11 cellular contexts compared by ENCODE assay signal in the genomic region with DNA sequence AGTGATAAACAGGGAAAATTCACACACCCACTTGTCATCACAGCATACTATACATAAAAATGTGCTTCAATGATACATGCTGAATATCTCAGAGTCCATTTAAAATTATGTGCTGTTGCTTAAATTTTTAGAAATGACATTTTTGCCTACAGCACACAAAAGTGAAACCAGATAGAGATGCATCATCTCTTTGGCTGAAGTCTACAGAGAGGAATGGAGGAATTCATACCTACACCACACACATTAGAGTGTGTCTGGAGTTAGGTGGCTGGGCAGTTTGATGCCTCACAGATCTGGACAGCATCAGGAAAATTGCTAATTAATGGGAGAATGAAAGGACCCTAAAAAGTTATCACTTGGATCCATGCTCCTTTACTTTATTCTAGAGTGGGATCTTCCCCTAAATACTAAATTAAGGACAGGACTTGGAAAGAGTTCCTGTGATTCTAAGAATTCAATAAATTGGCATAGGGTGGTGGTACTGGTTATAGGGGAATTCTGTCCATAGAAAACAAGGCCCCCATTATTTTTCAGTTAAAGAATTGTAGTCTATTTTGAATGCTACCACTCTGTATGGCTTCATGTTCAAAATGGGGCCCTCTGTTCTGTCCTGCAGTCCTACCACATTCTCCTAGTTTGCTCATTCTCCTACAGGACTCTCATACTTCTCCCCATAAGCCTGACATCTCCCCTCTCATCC. TPM values are rescaled to one million over a fixed set of nuclear protein-coding genes. Genes with fewer than 3 reads are reported as not detected.
DNase-seq lines count a peak whose midpoint lies in the region; ATAC-seq and TF ChIP-seq lines count a peak whose summit lies in the region.
"Had no signal": no experiment of that assay in that cellular context is flagged by ENCODE, and none has a peak within 500 bp of the region (broad histone marks: within the 10 kb centered on the region; RNA-seq: fewer than 3 reads in every experiment).

No MANE protein-coding gene starts in this region.

- H3K27me3 ChIP-seq in Peyer's patch = no peaks in the 10 kb centered on the region
- no peaks in the 10 kb centered on the region for H3K27me3 ChIP-seq in right cardiac atrium (ENCODE audit: control insufficient read depth, insufficient read depth)
- no peaks in the 10 kb centered on the region for H3K27me3 ChIP-seq in tibial nerve

- TF ChIP-seq CTCF in Peyer's patch (IDR thresholded peaks at IDR 0.05) = no peak
- TF ChIP-seq CTCF in tibial nerve (IDR thresholded peaks at IDR 0.05) = no peak

- H3K27ac Mint-ChIP-seq in activated naive CD4-positive, alpha-beta T cell treated with anti-CD3 and anti-CD28 coated beads for 36 hours = no peak overlapping the region
- H3K27ac Mint-ChIP-seq: activated T-cell treated with anti-CD3 and anti-CD28 coated beads, Interleukin-2, amount 50 U/mL, for 24 hours; stimulated activated naive B cell treated with anti-CD40 and anti-IgM and Interleukin-4, amounts not matched to agents 10 μg/mL and 1 μg/mL and 100 μg/mL, for 72 hours had no signal

- H3K36me3 ChIP-seq in Peyer's patch (no peaks in the 10 kb centered on the region), tibial nerve (peaks cover 0 to 24% (median 0%) of the 10 kb centered on the region in 3 donors)

- no peaks in the 10 kb centered on the region for H3K9me3 ChIP-seq in Peyer's patch
- no peaks in the 10 kb centered on the region for H3K9me3 ChIP-seq in right cardiac atrium (ENCODE audit: control insufficient read depth, low read length)
- peaks cover 0 to 6% (median 0%) of the 10 kb centered on the region in 4 donors for H3K9me3 ChIP-seq in tibial nerve

- H3K36me3 Mint-ChIP-seq in activated naive CD4-positive, alpha-beta T cell treated with anti-CD3 and anti-CD28 coated beads for 36 hours (ENCODE audit: low read depth) = peaks cover 7% of the 10 kb centered on the region

- no peaks in the 10 kb centered on the region for H3K27me3 Mint-ChIP-seq in activated naive CD4-positive, alpha-beta T cell treated with anti-CD3 and anti-CD28 coated beads for 36 hours (ENCODE audit: low read depth)
- H3K27me3 Mint-ChIP-seq: activated T-cell treated with anti-CD3 and anti-CD28 coated beads, Interleukin-2, amount 50 U/mL, for 24 hours had no signal

- H3K27ac ChIP-seq in Peyer's patch (peak overlapping the region; percentile 69 to 80 (median 70)), right cardiac atrium (ENCODE audit: low read length) (peak overlapping the region; percentile 92), tibial nerve (peak overlapping the region in 3 of 4 donors; percentile 67 to 80 (median 67))
- H3K27ac ChIP-seq: epithelial cell of prostate had no signal

- TF ChIP-seq POLR2A in Peyer's patch (IDR thresholded peaks at IDR 0.05) (no peak), tibial nerve (IDR thresholded peaks at IDR 0.05) (no peak)

- no peak for TF ChIP-seq EP300 in tibial nerve (IDR thresholded peaks at IDR 0.05)

- no peaks in the 10 kb centered on the region for H3K9me3 Mint-ChIP-seq in activated naive CD4-positive, alpha-beta T cell treated with anti-CD3 and anti-CD28 coated beads for 36 hours

- peak overlapping the region; percentile 13 for H3K4me3 Mint-ChIP-seq in activated naive CD4-positive, alpha-beta T cell treated with anti-CD3 and anti-CD28 coated beads for 36 hours
- H3K4me3 Mint-ChIP-seq: activated T-cell treated with anti-CD3 and anti-CD28 coated beads, Interleukin-2, amount 50 U/mL, for 24 hours; stimulated activated naive B cell treated with anti-CD40 and anti-IgM and Interleukin-4, amounts not matched to agents 10 μg/mL and 1 μg/mL and 100 μg/mL, for 72 hours had no signal

- no peak for DNase-seq in activated naive CD4-positive, alpha-beta T cell treated with anti-CD3 and anti-CD28 coated beads for 36 hours
- DNase-seq in activated naive CD4-positive, alpha-beta T cell (lab: John Stamatoyannopoulos, UW) = no peak
- no peak for DNase-seq in Peyer's patch
- no peak for DNase-seq in right cardiac atrium
- no peak for DNase-seq in tibial nerve (ENCODE audit: low spot score in 2 of 2)
- DNase-seq in activated CD8-positive, alpha-beta memory T cell treated with anti-CD3 and anti-CD28 coated beads for 24 hours = no peak
- DNase-seq in germinal center (ENCODE audit: low spot score) = no peak
- no peak for DNase-seq in NCI-H1105 (lab: John Stamatoyannopoulos, UW)

- intact Hi-C loops in activated naive CD4-positive, alpha-beta T cell treated with anti-CD3 and anti-CD28 coated beads for 36 hours (cut with micrococcal nuclease) = loop anchor here (1.0 to 5.0 kb wide), 8 partner anchors 41 to 486 kb away; a partner anchor contains a TSS
- intact Hi-C loops in right cardiac atrium (cut with DNase I) = no loop called here

- H3K4me3 ChIP-seq in Peyer's patch (peak overlapping the region in 3 of 4 donors; percentile 7 to 29 (median 23)), right cardiac atrium (ENCODE audit: low read length) (peak overlapping the region; percentile 43), tibial nerve (peak overlapping the region in 2 of 4 donors; percentile 14 to 34)

- peaks cover 36% of the 10 kb centered on the region for H3K4me1 Mint-ChIP-seq in activated naive CD4-positive, alpha-beta T cell treated with anti-CD3 and anti-CD28 coated beads for 36 hours (ENCODE audit: low read depth)

- CTCF ChIA-PET in activated naive CD4-positive, alpha-beta T cell treated with anti-CD3 and anti-CD28 coated beads for 36 hours (lab: Charles Lee) = interaction anchor here (0.9 to 1.0 kb wide), 2 partner anchors 8 to 364 kb away, joined by 3 read pairs; no protein-coding TSS in a partner anchor

- H3K4me1 ChIP-seq in Peyer's patch (peaks cover 0 to 5% (median 2%) of the 10 kb centered on the region in 4 donors), right cardiac atrium (ENCODE audit: control insufficient read depth, insufficient read depth, low read length) (peaks cover 5% of the 10 kb centered on the region), tibial nerve (peaks cover 0 to 36% (median 10%) of the 10 kb centered on the region in 4 donors)

- peak in 1 of 2 donors; percentile 13 for ATAC-seq in right cardiac atrium

RNA-seq across cellular contexts. Expression of a gene that starts 41.3 kb away (rescaled TPM):
- 1 to 10 TPM; 1.2 to 1.4 TPM for total RNA-seq in activated naive CD4-positive, alpha-beta T cell treated with anti-CD3 and anti-CD28 coated beads for 36 hours
- 1 to 10 TPM; 3.2 to 6.3 (median 5.2) TPM for total RNA-seq in Peyer's patch
- total RNA-seq in right cardiac atrium = 10 to 100 TPM in 3 of 4 donors, 1 to 10 TPM in 1; 9.0 to 17.3 (median 17.0) TPM
- polyA plus RNA-seq in right cardiac atrium = 13.9 TPM
- total RNA-seq in tibial nerve = 10 to 100 TPM in 1 of 4 donors, 1 to 10 TPM in 3; 7.0 to 10.6 (median 8.5) TPM
